ENCODE assay signal across 8 cellular contexts in genomic region chr6:27145731-27146455, GRCh38.
DNase-seq lines count a peak whose midpoint lies in the region; ATAC-seq, FAIRE-seq and TF ChIP-seq lines count a peak whose summit lies in the region.

No MANE protein-coding gene starts in this region.

- H3K36me3 Mint-ChIP-seq in activated T-helper 17 cell treated with anti-CD3 and anti-CD28 coated beads, Interleukin-2, amount 50 U/mL, for 72 hours (ENCODE audit: low read depth), result peaks cover 11% of the 10 kb centered on the region

- no peaks in the 10 kb centered on the region for H3K79me1 ChIP-seq in neuronal stem cell (ENCODE audit: low read depth, low read length)

- H2BK120ac ChIP-seq in neuronal stem cell (ENCODE audit: low read depth, low read length), result no peak overlapping the region

- ATAC-seq in activated T-helper 17 cell treated with anti-CD3 and anti-CD28 coated beads, Interleukin-2, amount 50 U/mL, for 72 hours (replicated peaks), result peak; percentile 58

- no peak overlapping the region for H2BK15ac ChIP-seq in neuronal stem cell (ENCODE audit: low read length)

- no peak overlapping the region for H4K91ac ChIP-seq in neuronal stem cell (ENCODE audit: low read depth, low read length, poor library complexity)

- no peak overlapping the region for H3K4me3 Mint-ChIP-seq in activated T-helper 17 cell treated with anti-CD3 and anti-CD28 coated beads, Interleukin-2, amount 50 U/mL, for 72 hours

- H3K27me3 ChIP-seq in A673 (replicated peaks; ENCODE audit: insufficient read depth, low read depth, low read length, poor library complexity), result no peaks in the 10 kb centered on the region
- H3K27me3 ChIP-seq in neuronal stem cell (ENCODE audit: control insufficient read depth in 3 of 3, insufficient read depth in 3 of 3, low read depth in 1 of 3, low read length in 3 of 3), result no peaks in the 10 kb centered on the region
- H3K27me3 ChIP-seq in uterus, result no peaks in the 10 kb centered on the region

- H2AK5ac ChIP-seq in neuronal stem cell (ENCODE audit: low read depth, low read length), result no peak overlapping the region

- DNase-seq in A673 (ENCODE audit: low spot score), result peak; percentile 94
- peak; percentile 88 for DNase-seq in LNCaP clone FGC (ENCODE audit: low read depth)
- peak; percentile 77 for DNase-seq in RCC 7860 (ENCODE audit: low spot score)
- peak; percentile 80 to 92 for DNase-seq in foreskin fibroblast
- no peak for DNase-seq in neuronal stem cell (ENCODE audit: low spot score)
- DNase-seq in uterus, result peak; percentile 72 to 90

- no peak overlapping the region for H3K23ac ChIP-seq in neuronal stem cell (ENCODE audit: low read depth, low read length, poor library complexity)

- intact Hi-C loops in A673 (cut with micrococcal nuclease; ENCODE audit: unreplicated experiment), result loop anchor here (2.0 to 5.0 kb wide), 4 partner anchors 13 to 874 kb away; a partner anchor contains a TSS
- intact Hi-C loops in uterus (cut with DNase I; ENCODE audit: low total_unique reads), result no loop called here

- H3K9me3 ChIP-seq in A673 (ENCODE audit: low read depth, low read length, poor library complexity, severe bottlenecking), result no peaks in the 10 kb centered on the region
- no peaks in the 10 kb centered on the region for H3K9me3 ChIP-seq in neuronal stem cell (replicated peaks in 1 of 2; ENCODE audit: control insufficient read depth in 2 of 2, insufficient read depth in 1 of 2, low read depth in 1 of 2, low read length in 2 of 2)
- H3K9me3 ChIP-seq in uterus, result no peaks in the 10 kb centered on the region

- H3K4ac ChIP-seq in neuronal stem cell (ENCODE audit: low read length), result peak overlapping the region; percentile 3

- WGBS in neuronal stem cell (ENCODE audit: extremely low coverage in 2 of 2, insufficient read length in 2 of 2, insufficient replicate concordance in 1 of 2), 2 donors, result no CpG with 5 or more reads among the region's 25 CpGs

- no peak for FAIRE-seq in RCC 7860 (lab: Jason Lieb, UNC)

- in situ Hi-C loops in GM18951 (cut with MboI; ENCODE audit: low sequenced_read_pairs, unreplicated experiment), result loop anchor here (10.0 to 25.0 kb wide), 2 partner anchors 951 to 1109 kb away; a partner anchor contains a TSS

- no peak overlapping the region for H3K14ac ChIP-seq in neuronal stem cell (ENCODE audit: low read length)

- H3K4me2 ChIP-seq in neuronal stem cell (ENCODE audit: insufficient read depth, low read length, poor library complexity, severe bottlenecking), result peak overlapping the region; percentile 85

- peaks cover 5% of the 10 kb centered on the region for H3K4me1 ChIP-seq in A673 (ENCODE audit: insufficient read depth, low read length, poor library complexity, severe bottlenecking)
- H3K4me1 ChIP-seq in neuronal stem cell (ENCODE audit: control insufficient read depth in 2 of 2, insufficient read depth in 1 of 2, low read depth in 1 of 2, low read length in 2 of 2), result peaks cover 0 to 16% of the 10 kb centered on the region in 2 donors
- peaks cover 4 to 5% of the 10 kb centered on the region in 2 donors for H3K4me1 ChIP-seq in uterus

- no peaks in the 10 kb centered on the region for H3K27me3 Mint-ChIP-seq in activated T-helper 17 cell treated with anti-CD3 and anti-CD28 coated beads, Interleukin-2, amount 50 U/mL, for 72 hours

- peaks cover 18% of the 10 kb centered on the region for H3K4me1 Mint-ChIP-seq in activated T-helper 17 cell treated with anti-CD3 and anti-CD28 coated beads, Interleukin-2, amount 50 U/mL, for 72 hours

- H3K27ac ChIP-seq in A673 (ENCODE audit: low read depth, low read length, poor library complexity, severe bottlenecking) (peak overlapping the region; percentile 92), neuronal stem cell (replicated peaks; ENCODE audit: low read length) (peak overlapping the region; percentile 87), uterus (peak overlapping the region; percentile 95 to 96)

- POLR2A ChIA-PET in A673 (lab: Charles Lee; ENCODE audit: low non-redundant PET), result interaction anchor here (1.3 to 2.1 kb wide), 3 partner anchors 13 to 747 kb away, joined by 7 to 74 read pairs (median 14); a partner anchor contains a TSS

- H3K4me3 ChIP-seq in A673 (ENCODE audit: low read depth, low read length, poor library complexity, severe bottlenecking) (peak overlapping the region; percentile 53), LNCaP clone FGC (ENCODE audit: low read depth, low read length) (peak overlapping the region; percentile 59), foreskin fibroblast (ENCODE audit: low read depth in 1 of 2, low read length in 2 of 2) (peak overlapping the region; percentile 72 to 79), neuronal stem cell (ENCODE audit: low read length in 2 of 2) (peak overlapping the region; percentile 59 to 87), uterus (peak overlapping the region; percentile 49 to 54)

- H3K9ac ChIP-seq in neuronal stem cell (ENCODE audit: low read depth, low read length, poor library complexity), result peak overlapping the region; percentile 87

- H3K36me3 ChIP-seq in A673 (ENCODE audit: insufficient read depth, low read length, poor library complexity, severe bottlenecking) (no peaks in the 10 kb centered on the region), neuronal stem cell (replicated peaks in 1 of 2; ENCODE audit: control insufficient read depth in 2 of 2, insufficient read depth in 2 of 2, low read length in 2 of 2) (no peaks in the 10 kb centered on the region), uterus (no peaks in the 10 kb centered on the region)

- no TSS peak for BruUV-seq in A673 (replicated peaks; lab: Mats Ljungman, UMichigan)

- no peak overlapping the region for H2BK5ac ChIP-seq in neuronal stem cell (ENCODE audit: low read length)

- TF ChIP-seq POLR2A in GM18951 (IDR thresholded peaks at IDR 0.05; ENCODE audit: extremely low read depth, insufficient read depth, insufficient read length) (peak; percentile 75), uterus (IDR thresholded peaks at IDR 0.05) (peak; percentile 46 to 65)

- no peak overlapping the region for H2BK12ac ChIP-seq in neuronal stem cell (ENCODE audit: low read length)

- H3K18ac ChIP-seq in neuronal stem cell (ENCODE audit: low read length), result peak overlapping the region; percentile 76

- H2AFZ ChIP-seq in neuronal stem cell (ENCODE audit: low read length), result peak overlapping the region; percentile 51

- TF ChIP-seq CTCF in A673 (conservative IDR thresholded peaks at IDR 0.05; ENCODE audit: low read depth, low read length), result no peak
- no peak for TF ChIP-seq CTCF in LNCaP clone FGC (IDR thresholded peaks at IDR 0.05; ENCODE audit: control insufficient read depth, extremely low read depth, insufficient read depth)
- TF ChIP-seq CTCF in foreskin fibroblast (IDR thresholded peaks at IDR 0.05; ENCODE audit: low read depth, low read length), result no peak
- TF ChIP-seq CTCF in uterus (IDR thresholded peaks at IDR 0.05), result peak in 1 of 4 experiments; percentile 7

- H4K8ac ChIP-seq in neuronal stem cell (ENCODE audit: low read depth, low read length), result no peak overlapping the region

- CTCF ChIA-PET in A673 (lab: Charles Lee), result no interaction called here

- no peak overlapping the region for H3K27ac Mint-ChIP-seq in activated T-helper 17 cell treated with anti-CD3 and anti-CD28 coated beads, Interleukin-2, amount 50 U/mL, for 72 hours

- no peaks in the 10 kb centered on the region for H3K9me3 Mint-ChIP-seq in activated T-helper 17 cell treated with anti-CD3 and anti-CD28 coated beads, Interleukin-2, amount 50 U/mL, for 72 hours
